ENCODE assay signal across 21 cellular contexts in the genomic region with DNA sequence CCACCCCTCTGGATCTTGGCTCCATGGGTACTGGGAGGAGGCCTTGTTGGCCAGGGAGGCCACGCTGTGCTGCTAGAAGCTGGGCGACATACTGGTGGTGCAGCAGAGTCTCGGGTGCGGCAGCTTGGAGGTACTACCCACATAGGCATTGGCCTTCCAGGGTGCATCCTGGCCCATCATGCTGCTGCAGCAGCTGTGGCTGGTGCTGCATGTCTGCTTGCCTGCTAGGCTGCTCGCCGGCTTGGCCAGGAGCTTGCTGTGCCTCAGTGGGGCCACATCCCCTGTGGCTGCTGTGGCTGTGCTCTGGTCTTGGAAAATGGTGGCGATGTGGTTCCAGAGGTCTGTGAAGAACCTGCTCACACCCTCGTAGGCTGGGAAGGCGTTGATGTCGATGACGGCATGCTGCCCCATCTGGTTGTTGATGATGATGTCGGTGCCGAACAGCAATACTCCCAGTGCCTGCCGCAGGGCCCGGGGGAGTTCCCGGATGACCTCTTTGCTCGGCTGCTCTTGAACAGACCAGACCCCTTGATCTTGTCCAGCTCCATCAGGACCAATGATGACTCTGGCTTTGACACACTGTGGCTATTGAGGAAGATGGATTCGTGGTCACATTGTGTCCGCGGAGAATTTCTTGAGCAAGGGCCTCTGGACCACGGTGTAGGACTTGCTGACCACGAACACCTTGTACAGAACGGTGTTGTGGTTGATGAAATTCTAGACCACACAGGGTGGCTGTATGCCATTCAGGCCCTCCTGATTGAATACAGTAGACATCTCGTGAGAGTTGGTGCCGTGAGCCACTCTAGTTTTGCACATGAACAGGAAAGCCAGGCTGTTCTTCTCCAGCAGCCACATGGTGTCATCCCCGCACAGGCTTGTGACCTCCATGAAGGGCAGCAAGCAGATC. TPM values are rescaled to one million over a fixed set of nuclear protein-coding genes. Genes with fewer than 3 reads are reported as not detected.
DNase-seq lines count a peak whose midpoint lies in the region; ATAC-seq and TF ChIP-seq lines count a peak whose summit lies in the region.
"Had no signal": no experiment of that assay in that cellular context is flagged by ENCODE, and none has a peak within 500 bp of the region (broad histone marks: within the 10 kb centered on the region; RNA-seq: fewer than 3 reads in every experiment).

No MANE protein-coding gene starts in this region.

- no peak overlapping the region for H3K4me3 Mint-ChIP-seq in endodermal cell
- H3K4me3 Mint-ChIP-seq: CD4-positive, alpha-beta T cell; H9; IgD-negative memory B cell had no signal

- 95 to 100% methylated on average over 6 to 26 of the region's 26 CpGs for WGBS in endodermal cell (ENCODE audit: insufficient coverage in 1 of 2, insufficient read length in 1 of 2), 2 experiments

- no peak for ATAC-seq in sciatic nerve
- ATAC-seq in GM19467 (IDR thresholded peaks at IDR 0.05; ENCODE audit: unreplicated experiment) = no peak
- ATAC-seq: PC-3, SK-N-SH treated with all-trans-retinoic acid at 6 μM for 48 hours had no signal

- H3K36me3 Mint-ChIP-seq in endodermal cell (ENCODE audit: low read depth) = peaks cover 44% of the 10 kb centered on the region

- H3K4me3 ChIP-seq in H7 (ENCODE audit: insufficient read depth, low read depth, low read length) (no peak overlapping the region), BE2C (ENCODE audit: low read depth, low read length) (no peak overlapping the region), endodermal cell (ENCODE audit: low read length) (no peak overlapping the region)

- intact Hi-C loops in sciatic nerve (cut with DNase I) = no loop called here

- H3K27me3 ChIP-seq in H7 (ENCODE audit: control insufficient read depth, insufficient read depth, low read length) (no peaks in the 10 kb centered on the region), BE2C (no peaks in the 10 kb centered on the region), endodermal cell (ENCODE audit: control insufficient read depth, insufficient read depth, low read length, poor library complexity, severe bottlenecking) (no peaks in the 10 kb centered on the region)

- no peaks in the 10 kb centered on the region for H3K9me3 ChIP-seq in BE2C
- no peaks in the 10 kb centered on the region for H3K9me3 ChIP-seq in endodermal cell (ENCODE audit: control insufficient read depth, low read length)

- H3K27ac ChIP-seq in endodermal cell (ENCODE audit: low read depth, low read length) = no peak overlapping the region
- H3K27ac ChIP-seq: RWPE1 had no signal

- peaks cover 4% of the 10 kb centered on the region; the same call in 1 of the 2 replicates for H3K36me3 ChIP-seq in H7 (replicated peaks; ENCODE audit: control insufficient read depth, insufficient read depth, low read length)
- H3K36me3 ChIP-seq in BE2C = peaks cover 27% of the 10 kb centered on the region
- H3K36me3 ChIP-seq in endodermal cell (ENCODE audit: control insufficient read depth, insufficient read depth, low read length) = peaks cover 29% of the 10 kb centered on the region

- H3K4me1 ChIP-seq in BE2C = no peaks in the 10 kb centered on the region
- H3K4me1 ChIP-seq in endodermal cell (ENCODE audit: control insufficient read depth, insufficient read depth, low read length) = no peaks in the 10 kb centered on the region

- peaks cover 56% of the 10 kb centered on the region for H3K9me3 Mint-ChIP-seq in endodermal cell
- H3K9me3 Mint-ChIP-seq: CD4-positive, alpha-beta T cell; IgD-negative memory B cell had no signal

- no peak overlapping the region for H3K9ac ChIP-seq in endodermal cell (ENCODE audit: extremely low read depth, low read length, poor library complexity, severe bottlenecking)

- H3K27me3 Mint-ChIP-seq in endodermal cell (ENCODE audit: insufficient read depth) = no peaks in the 10 kb centered on the region
- H3K27me3 Mint-ChIP-seq: CD4-positive, alpha-beta T cell had no signal

- TF ChIP-seq CTCF in BE2C (IDR thresholded peaks at IDR 0.05; ENCODE audit: low read depth, low read length) (no peak), endodermal cell (conservative IDR thresholded peaks at IDR 0.05) (no peak)

- H3K27ac Mint-ChIP-seq in endodermal cell = no peak overlapping the region
- H3K27ac Mint-ChIP-seq: CD4-positive, alpha-beta T cell; H9; IgD-negative memory B cell had no signal

- H3K4me1 Mint-ChIP-seq in endodermal cell = no peaks in the 10 kb centered on the region
- H3K4me1 Mint-ChIP-seq: H9 had no signal

- DNase-seq in H7 (peak; percentile 22), RPMI7951 (ENCODE audit: low read depth) (peak; percentile 17), iris pigment epithelial cell (ENCODE audit: low read depth) (peak; percentile 12), sciatic nerve (ENCODE audit: low spot score) (peak; percentile 47), NCI-H2081 (lab: John Stamatoyannopoulos, UW) (no peak), BE2C (no peak), endodermal cell (no peak)
- DNase-seq: Calu3; CD4-positive, alpha-beta T cell; DMS53; EL; H9; NCI-H187; NCI-H2227 treated with DMSO at 0.1 percent for 48 hours; NCI-H524 treated with DMSO at 0.1 percent for 48 hours; PC-3; SIG-M5 had no signal

RNA-seq across cellular contexts. Expression of a gene that starts 11.8 kb away (rescaled TPM):
- total RNA-seq in H7 (2014; rRNA removed; shearing (Covaris generic)) = 72.6 and 79.1 TPM in 2 replicates
- total RNA-seq in RPMI7951 (2014; rRNA removed; shearing (Covaris generic)) = 36.6 and 41.7 TPM in 2 replicates
- total RNA-seq in sciatic nerve (27.4 TPM), endodermal cell (10 to 100 TPM; 48.3 to 50.6 TPM)
- polyA plus RNA-seq in BE2C (2012; ENCODE audit: insufficient read depth, insufficient read length, low read depth) = 66.3 TPM
- polyA plus RNA-seq in endodermal cell (2013, experiment 1 of 2) = 64.6 TPM
- 58.3 TPM for polyA plus RNA-seq in endodermal cell (2013, experiment 2 of 2)

RNA-seq across cellular contexts. Expression of a gene that starts 12.4 kb away (rescaled TPM):
- 106 and 108 TPM in 2 replicates for total RNA-seq in H7 (2014; rRNA removed; shearing (Covaris generic))
- 172 and 213 TPM in 2 replicates for total RNA-seq in RPMI7951 (2014; rRNA removed; shearing (Covaris generic))
- total RNA-seq in sciatic nerve (29.5 TPM), endodermal cell (100 to 1,000 TPM in 1 of 2 donors, 10 to 100 TPM in 1; 86.1 to 108 TPM)
- 311 TPM for polyA plus RNA-seq in BE2C (2012; ENCODE audit: insufficient read depth, insufficient read length, low read depth)
- 112 TPM for polyA plus RNA-seq in endodermal cell (2013, experiment 1 of 2)
- 102 TPM for polyA plus RNA-seq in endodermal cell (2013, experiment 2 of 2)

RNA-seq across cellular contexts. Expression of a gene that starts 36.8 kb away (rescaled TPM):
- 427 and 477 TPM in 2 replicates for total RNA-seq in H7 (2014; rRNA removed; shearing (Covaris generic))
- 254 and 283 TPM in 2 replicates for total RNA-seq in RPMI7951 (2014; rRNA removed; shearing (Covaris generic))
- total RNA-seq in sciatic nerve (165 TPM), endodermal cell (100 to 1,000 TPM; 233 to 448 TPM)
- 174 TPM for polyA plus RNA-seq in BE2C (2012; ENCODE audit: insufficient read depth, insufficient read length, low read depth)
- polyA plus RNA-seq in endodermal cell (2013, experiment 1 of 2) = 280 TPM
- 253 TPM for polyA plus RNA-seq in endodermal cell (2013, experiment 2 of 2)

Comparison
In these comparisons a context has a peak if more than half of its experiments do, and no peak if none do; other contexts are left out.
1. DNase-seq: peak in H7 (single experiment), RPMI7951 (single experiment), iris pigment epithelial cell (single experiment) and sciatic nerve (single experiment); none in NCI-H2081 (0 of 2), BE2C (single experiment) and endodermal cell (single experiment).